In genomic region chr18:51278045-51278649, GRCh38 we compare ENCODE assay signal across 8 cellular contexts.
DNase-seq lines count a peak whose midpoint lies in the region; ATAC-seq and TF ChIP-seq lines count a peak whose summit lies in the region.

No MANE protein-coding gene starts in this region.

- POLR2A ChIA-PET in activated CD4-positive, alpha-beta memory T cell treated with anti-CD3 and anti-CD28 coated beads, Interleukin-2, amount 10 ng/mL, durations not matched to agents 7 days and 5 days (lab: Charles Lee): no interaction called here

- ATAC-seq in HG03520 (IDR thresholded peaks at IDR 0.05; ENCODE audit: unreplicated experiment): no peak

- H2AFZ ChIP-seq in smooth muscle cell (ENCODE audit: low read depth): no peak overlapping the region

- no peak overlapping the region for H3K4me3 Mint-ChIP-seq in activated CD4-positive, alpha-beta memory T cell treated with anti-CD3 and anti-CD28 coated beads, Interleukin-2, amount 10 ng/mL, durations not matched to agents 7 days and 5 days

- no peak overlapping the region for H3K27ac Mint-ChIP-seq in activated CD4-positive, alpha-beta memory T cell treated with anti-CD3 and anti-CD28 coated beads, Interleukin-2, amount 10 ng/mL, durations not matched to agents 7 days and 5 days

- 73% methylated on average over 4 of the region's 4 CpGs for WGBS in smooth muscle cell (ENCODE audit: low lambda C conversion rate)

- no peaks in the 10 kb centered on the region for H3K9me3 ChIP-seq in smooth muscle cell (replicated peaks; ENCODE audit: low read depth)

- H3K27ac ChIP-seq in smooth muscle cell (ENCODE audit: low read depth): no peak overlapping the region

- H3K36me3 ChIP-seq in smooth muscle cell (ENCODE audit: low read depth): no peaks in the 10 kb centered on the region

- peak; percentile 13 for DNase-seq in NCI-H510A treated with DMSO at 0.1 percent for 48 hours (lab: John Stamatoyannopoulos, UW)
- DNase-seq in NCI-H510A (lab: John Stamatoyannopoulos, UW): no peak
- DNase-seq in NCI-H146 treated with DMSO at 0.1 percent for 48 hours (lab: John Stamatoyannopoulos, UW; ENCODE audit: unreplicated experiment): peak; percentile 51
- peak; percentile 57 for DNase-seq in activated CD4-positive, alpha-beta memory T cell treated with anti-CD3 and anti-CD28 coated beads, Interleukin-2, amount 10 ng/mL, durations not matched to agents 7 days and 5 days
- peak; percentile 16 for DNase-seq in foreskin melanocyte
- no peak for DNase-seq in smooth muscle cell (lab: John Stamatoyannopoulos, UW; ENCODE audit: unreplicated experiment)
- no peak for DNase-seq in AG20443 (ENCODE audit: low spot score)

- H3K4me1 ChIP-seq in smooth muscle cell (ENCODE audit: low read depth): no peaks in the 10 kb centered on the region

- TF ChIP-seq CTCF in smooth muscle cell (IDR thresholded peaks at IDR 0.05; ENCODE audit: borderline replicate concordance, insufficient read depth, poor library complexity, severe bottlenecking): peak; percentile 46

- H3K36me3 Mint-ChIP-seq in activated CD4-positive, alpha-beta memory T cell treated with anti-CD3 and anti-CD28 coated beads, Interleukin-2, amount 10 ng/mL, durations not matched to agents 7 days and 5 days (ENCODE audit: low read depth): no peaks in the 10 kb centered on the region

- no peak overlapping the region for H3K4me2 ChIP-seq in smooth muscle cell

- no peaks in the 10 kb centered on the region for H3K9me3 Mint-ChIP-seq in activated CD4-positive, alpha-beta memory T cell treated with anti-CD3 and anti-CD28 coated beads, Interleukin-2, amount 10 ng/mL, durations not matched to agents 7 days and 5 days

- no peaks in the 10 kb centered on the region for H3K79me2 ChIP-seq in smooth muscle cell (ENCODE audit: low read depth)

- H3K4me1 Mint-ChIP-seq in activated CD4-positive, alpha-beta memory T cell treated with anti-CD3 and anti-CD28 coated beads, Interleukin-2, amount 10 ng/mL, durations not matched to agents 7 days and 5 days: peaks cover 2% of the 10 kb centered on the region

- no peaks in the 10 kb centered on the region for H3K27me3 ChIP-seq in smooth muscle cell (ENCODE audit: low read depth)

- CTCF ChIA-PET in activated CD4-positive, alpha-beta memory T cell treated with anti-CD3 and anti-CD28 coated beads, Interleukin-2, amount 10 ng/mL, durations not matched to agents 7 days and 5 days (lab: Charles Lee): interaction anchor here (0.6 to 1.5 kb wide), 12 partner anchors 10 to 259 kb away, joined by 3 to 4 read pairs (median 3); no protein-coding TSS in a partner anchor

- peaks cover 4% of the 10 kb centered on the region for H3F3A ChIP-seq in smooth muscle cell (ENCODE audit: low read depth)

- H3K27me3 Mint-ChIP-seq in activated CD4-positive, alpha-beta memory T cell treated with anti-CD3 and anti-CD28 coated beads, Interleukin-2, amount 10 ng/mL, durations not matched to agents 7 days and 5 days: peaks cover 4% of the 10 kb centered on the region

- H3K9ac ChIP-seq in smooth muscle cell (ENCODE audit: low read depth): no peak overlapping the region

- H4K20me1 ChIP-seq in smooth muscle cell (ENCODE audit: low read depth): no peaks in the 10 kb centered on the region

- no peak overlapping the region for H3K4me3 ChIP-seq in smooth muscle cell

Comparison
In these comparisons a context has a peak if more than half of its experiments do, and no peak if none do; other contexts are left out.
1. DNase-seq: peak in NCI-H510A treated with DMSO at 0.1 percent for 48 hours (single experiment), NCI-H146 treated with DMSO at 0.1 percent for 48 hours (single experiment), activated CD4-positive, alpha-beta memory T cell treated with anti-CD3 and anti-CD28 coated beads, Interleukin-2, amount 10 ng/mL, durations not matched to agents 7 days and 5 days (single experiment) and foreskin melanocyte (single experiment); none in NCI-H510A (single experiment), smooth muscle cell (single experiment) and AG20443 (single experiment).